Comparison of ENCODE assay signal across 8 cellular contexts in the genomic region with DNA sequence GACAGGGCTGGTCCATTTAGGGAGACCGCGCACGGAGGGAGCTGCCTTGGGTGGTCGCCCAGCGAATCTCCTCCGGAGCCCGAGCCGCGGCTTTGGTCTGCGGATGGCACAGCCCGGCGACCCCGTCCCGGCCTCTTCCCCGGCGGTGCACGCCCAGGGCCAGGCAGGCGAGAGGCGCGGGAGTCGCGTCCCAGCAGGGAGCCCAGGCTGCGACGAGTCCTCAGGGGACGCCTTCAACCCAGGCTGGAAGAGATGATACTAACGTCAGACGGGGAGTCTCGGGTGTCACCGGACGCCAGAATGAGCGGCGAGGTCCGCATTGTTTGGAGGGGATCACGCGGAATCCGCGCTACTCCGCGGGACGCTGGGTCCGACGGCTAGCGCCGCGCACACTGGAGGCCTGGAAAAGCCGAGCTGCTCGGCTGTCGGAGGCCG. TPM values are rescaled to one million over a fixed set of nuclear protein-coding genes. Genes with fewer than 3 reads are reported as not detected.
DNase-seq lines count a peak whose midpoint lies in the region; ATAC-seq and TF ChIP-seq lines count a peak whose summit lies in the region.

No MANE protein-coding gene starts in this region.

- H3K4me1 ChIP-seq in mesendoderm (ENCODE audit: control insufficient read depth, low read depth, low read length) (no peaks in the 10 kb centered on the region), tibial nerve (peaks cover 0 to 23% (median 13%) of the 10 kb centered on the region in 4 donors), gastroesophageal sphincter (peaks cover 0 to 22% (median 4%) of the 10 kb centered on the region in 3 donors)

- H4K5ac ChIP-seq in mesendoderm (ENCODE audit: low read length), result no peak overlapping the region

- no peak overlapping the region for H2BK5ac ChIP-seq in mesendoderm (ENCODE audit: low read length)

- intact Hi-C loops in activated naive CD4-positive, alpha-beta T cell treated with anti-CD3 and anti-CD28 coated beads for 36 hours (cut with micrococcal nuclease), result loop anchor here (1.0 to 5.0 kb wide), 2 partner anchors 129 to 555 kb away; a partner anchor contains a TSS
- intact Hi-C loops in MCF 10A (cut with micrococcal nuclease), result loop anchor here (5.0 kb wide), 1 partner anchor 290 kb away; no protein-coding TSS in a partner anchor

- WGBS in mesendoderm (ENCODE audit: extremely low coverage, insufficient coverage, low lambda C conversion rate), result no CpG with 5 or more reads among the region's 49 CpGs
- WGBS in tibial nerve, 2 donors, result 7 to 11% methylated on average over 23 to 49 of the region's 49 CpGs
- 15 to 36% methylated on average over 5 to 6 of the region's 49 CpGs for WGBS in gastroesophageal sphincter (ENCODE audit: low coverage in 1 of 2), 2 donors

- no peak overlapping the region for H3K4ac ChIP-seq in mesendoderm (ENCODE audit: low read depth, low read length)

- H2AK5ac ChIP-seq in mesendoderm (ENCODE audit: low read length), result no peak overlapping the region

- peak overlapping the region; percentile 21 for H3K9ac ChIP-seq in mesendoderm (ENCODE audit: low read length)

- H4K8ac ChIP-seq in mesendoderm (ENCODE audit: low read depth, low read length), result no peak overlapping the region

- H3K4me1 Mint-ChIP-seq in activated naive CD4-positive, alpha-beta T cell treated with anti-CD3 and anti-CD28 coated beads for 36 hours (ENCODE audit: low read depth), result peaks cover 8% of the 10 kb centered on the region
- peaks cover 13% of the 10 kb centered on the region for H3K4me1 Mint-ChIP-seq in MCF 10A (ENCODE audit: insufficient read depth, unreplicated experiment)

- H3K9me3 Mint-ChIP-seq in activated naive CD4-positive, alpha-beta T cell treated with anti-CD3 and anti-CD28 coated beads for 36 hours, result no peaks in the 10 kb centered on the region
- H3K9me3 Mint-ChIP-seq in MCF 10A (ENCODE audit: unreplicated experiment), result no peaks in the 10 kb centered on the region

- no peak for DNase-seq in activated naive CD4-positive, alpha-beta T cell treated with anti-CD3 and anti-CD28 coated beads for 36 hours
- DNase-seq in activated naive CD4-positive, alpha-beta T cell treated with Interleukin-2 at 50 U/mL for 16 hours, result no peak
- DNase-seq in MCF 10A (ENCODE audit: unreplicated experiment) (no peak), mesendoderm (peak; percentile 35), tibial nerve (ENCODE audit: low spot score in 2 of 2) (no peak), AG20443 (ENCODE audit: low spot score) (no peak)
- DNase-seq in stimulated activated CD4-positive, alpha-beta T cell treated with anti-CD3 and anti-CD28 coated beads, Interleukin-12 subunit alpha, Interleukin-12 subunit beta, amount 100 ng/mL, for 4 hours, result no peak

- H3K23ac ChIP-seq in mesendoderm (ENCODE audit: low read length), result no peak overlapping the region

- H3K27me3 ChIP-seq in mesendoderm (ENCODE audit: insufficient read depth, low read length, poor library complexity) (peaks cover 26% of the 10 kb centered on the region), tibial nerve (peaks cover 0 to 38% of the 10 kb centered on the region in 2 donors), gastroesophageal sphincter (peaks cover 50% of the 10 kb centered on the region)

- no peak overlapping the region for H3K18ac ChIP-seq in mesendoderm (ENCODE audit: low read length)

- H3K79me2 ChIP-seq in mesendoderm (ENCODE audit: control insufficient read depth, insufficient read depth, low read length), result no peaks in the 10 kb centered on the region

- H3K27me3 Mint-ChIP-seq in activated naive CD4-positive, alpha-beta T cell treated with anti-CD3 and anti-CD28 coated beads for 36 hours (ENCODE audit: low read depth), result peaks cover 41% of the 10 kb centered on the region
- no peaks in the 10 kb centered on the region for H3K27me3 Mint-ChIP-seq in MCF 10A (ENCODE audit: insufficient read depth, unreplicated experiment)

- H3K27ac Mint-ChIP-seq in activated naive CD4-positive, alpha-beta T cell treated with anti-CD3 and anti-CD28 coated beads for 36 hours, result no peak overlapping the region
- H3K27ac Mint-ChIP-seq in MCF 10A (ENCODE audit: low read depth, unreplicated experiment), result no peak overlapping the region

- no peak overlapping the region for H2BK15ac ChIP-seq in mesendoderm (replicated peaks; ENCODE audit: low read depth)

- TF ChIP-seq POLR2A in tibial nerve (IDR thresholded peaks at IDR 0.05), result no peak
- no peak for TF ChIP-seq POLR2A in gastroesophageal sphincter (IDR thresholded peaks at IDR 0.05)

- H3K27ac ChIP-seq in mesendoderm (ENCODE audit: low read depth, low read length) (no peak overlapping the region), tibial nerve (peak overlapping the region in 1 of 4 donors; percentile 45), gastroesophageal sphincter (no peak overlapping the region)

- CTCF ChIA-PET in activated naive CD4-positive, alpha-beta T cell treated with anti-CD3 and anti-CD28 coated beads for 36 hours (lab: Charles Lee), result interaction anchor here (0.7 to 1.6 kb wide), 3 partner anchors 99 to 356 kb away, joined by 3 to 7 read pairs (median 3); no protein-coding TSS in a partner anchor
- CTCF ChIA-PET in MCF 10A (lab: Yijun Ruan, JAX), result interaction anchor here (0.6 to 2.0 kb wide), 10 partner anchors 9 to 273 kb away, joined by 3 to 10 read pairs (median 3); no protein-coding TSS in a partner anchor

- TF ChIP-seq CTCF in MCF 10A (IDR thresholded peaks at IDR 0.05; ENCODE audit: unreplicated experiment) (no peak), tibial nerve (IDR thresholded peaks at IDR 0.05) (no peak), gastroesophageal sphincter (IDR thresholded peaks at IDR 0.05) (no peak)

- H3K36me3 ChIP-seq in mesendoderm (ENCODE audit: control insufficient read depth, insufficient read depth, low read length) (no peaks in the 10 kb centered on the region), tibial nerve (no peaks in the 10 kb centered on the region), gastroesophageal sphincter (no peaks in the 10 kb centered on the region)

- no TSS peak for BruUV-seq in MCF 10A (replicated peaks; lab: Mats Ljungman, UMichigan)

- TF ChIP-seq EP300 in tibial nerve (IDR thresholded peaks at IDR 0.05) (no peak), gastroesophageal sphincter (IDR thresholded peaks at IDR 0.05) (no peak)

- no peak for ATAC-seq in gastroesophageal sphincter

- H3K56ac ChIP-seq in mesendoderm (ENCODE audit: low read length), result peak overlapping the region; percentile 49

- no peak overlapping the region for H2BK120ac ChIP-seq in mesendoderm (ENCODE audit: low read depth, low read length)

- no peaks in the 10 kb centered on the region for H3K79me1 ChIP-seq in mesendoderm (ENCODE audit: low read length)

- H3K4me3 ChIP-seq in mesendoderm (ENCODE audit: low read length), result no peak overlapping the region
- H3K4me3 ChIP-seq in tibial nerve, result peak overlapping the region in 3 of 4 donors; percentile 15 to 59 (median 27)
- H3K4me3 ChIP-seq in gastroesophageal sphincter, result peak overlapping the region in 1 of 2 donors; percentile 55

- no peaks in the 10 kb centered on the region for H3K9me3 ChIP-seq in tibial nerve
- no peaks in the 10 kb centered on the region for H3K9me3 ChIP-seq in gastroesophageal sphincter

- H3K4me2 ChIP-seq in mesendoderm (ENCODE audit: low read length), result peak overlapping the region; percentile 59

- POLR2A ChIA-PET in MCF 10A (lab: Yijun Ruan, JAX), result interaction anchor here (0.6 to 2.8 kb wide), 8 partner anchors 10 to 328 kb away, joined by 3 to 14 read pairs (median 4); no protein-coding TSS in a partner anchor

- H3K36me3 Mint-ChIP-seq in activated naive CD4-positive, alpha-beta T cell treated with anti-CD3 and anti-CD28 coated beads for 36 hours (ENCODE audit: low read depth), result no peaks in the 10 kb centered on the region
- peaks cover 4% of the 10 kb centered on the region for H3K36me3 Mint-ChIP-seq in MCF 10A (ENCODE audit: insufficient read depth, unreplicated experiment)

- peak overlapping the region; percentile 69 for H3K4me3 Mint-ChIP-seq in activated naive CD4-positive, alpha-beta T cell treated with anti-CD3 and anti-CD28 coated beads for 36 hours
- peak overlapping the region; percentile 72 for H3K4me3 Mint-ChIP-seq in MCF 10A (ENCODE audit: unreplicated experiment)

RNA-seq across cellular contexts. Expression of a gene that starts 0.9 kb away (rescaled TPM):
- total RNA-seq in activated naive CD4-positive, alpha-beta T cell treated with anti-CD3 and anti-CD28 coated beads for 36 hours, result under 1 TPM; 0.14 to 0.35 TPM
- total RNA-seq in MCF 10A (2022), result 12.9 and 13.0 TPM in 2 replicates
- polyA plus RNA-seq in mesendoderm (2013, experiment 1 of 2), result 0.10 TPM
- polyA plus RNA-seq in mesendoderm (2013, experiment 2 of 2), result 0.17 TPM
- total RNA-seq in tibial nerve, result 10 to 100 TPM in 3 of 4 donors, 1 to 10 TPM in 1; 7.2 to 19.0 (median 15.4) TPM
- total RNA-seq in gastroesophageal sphincter, result 1 to 10 TPM in 3 of 4 donors, under 1 TPM in 1; 0.94 to 5.8 (median 1.8) TPM
